8 cellular contexts compared by ENCODE assay signal in genomic region chr11:94925422-94926270, GRCh38. TPM values are rescaled to one million over a fixed set of nuclear protein-coding genes. Genes with fewer than 3 reads are reported as not detected.
A peak's percentile ranks its signal among the peaks of the same experiment; 100 is the strongest.
DNase-seq lines count a peak whose midpoint lies in the region; ATAC-seq and TF ChIP-seq lines count a peak whose summit lies in the region.

No MANE protein-coding gene starts in this region.

- H3K9me3 Mint-ChIP-seq in HFFc6 (no peaks in the 10 kb centered on the region), neural crest cell (no peaks in the 10 kb centered on the region)

- H3K36me3 Mint-ChIP-seq in HFFc6 (ENCODE audit: low read depth), result 0 out of 2 replicates have a peak, but pooled peaks cover 5% of the 10 kb centered on the region
- H3K36me3 Mint-ChIP-seq in neural crest cell (ENCODE audit: low read depth), result no peaks in the 10 kb centered on the region

- TF ChIP-seq CTCF in HFFc6 (IDR thresholded peaks at IDR 0.05), result no peak
- no peak for TF ChIP-seq CTCF in neural crest cell (conservative IDR thresholded peaks at IDR 0.05)

- H3K27ac Mint-ChIP-seq in HFFc6 (peak overlapping the region; percentile 93), neural crest cell (ENCODE audit: unreplicated experiment) (peak overlapping the region; percentile 94)

- H3K4me3 Mint-ChIP-seq in HFFc6 (no peak overlapping the region; the same call in 1 of the 2 replicates), neural crest cell (peak overlapping the region; percentile 18)

- H3K27me3 Mint-ChIP-seq in HFFc6 (ENCODE audit: insufficient read depth), result peaks cover 1% of the 10 kb centered on the region; the same call in 1 of the 2 replicates
- H3K27me3 Mint-ChIP-seq in neural crest cell (ENCODE audit: low read depth), result no peaks in the 10 kb centered on the region

- ATAC-seq in GM18511 (IDR thresholded peaks at IDR 0.05; ENCODE audit: unreplicated experiment) (peak; percentile 65), GM21360 (IDR thresholded peaks at IDR 0.05; ENCODE audit: unreplicated experiment) (no peak)

- H3K4me1 Mint-ChIP-seq in HFFc6 (ENCODE audit: low read depth), result peaks cover 65% of the 10 kb centered on the region
- H3K4me1 Mint-ChIP-seq in neural crest cell, result peaks cover 80% of the 10 kb centered on the region

- DNase-seq in HFFc6 (no peak), amniotic epithelial cell (ENCODE audit: low read depth) (peak; percentile 26), neural crest cell (ENCODE audit: low read depth, low spot score) (no peak), NCI-H510A (lab: John Stamatoyannopoulos, UW) (no peak), RPMI8226 (no peak), T1000 (lab: John Stamatoyannopoulos, UW) (no peak)

RNA-seq across cellular contexts. Expression of gene CWC15, which starts 47.7 kb away (rescaled TPM):
- 10 to 100 TPM; 54.4 to 84.5 (median 64.5) TPM for total RNA-seq in HFFc6 (2021; fragmentation: NEBNext Ultra II Directional; extraction: Animal tissue kit (Norgen Biotek cat#: 25700))
- total RNA-seq in neural crest cell, result 80.2 and 88.0 TPM in 2 replicates

RNA-seq across cellular contexts. Expression of gene KDM4D, which starts 47.9 kb away (rescaled TPM):
- total RNA-seq in HFFc6 (2021; fragmentation: NEBNext Ultra II Directional; extraction: Animal tissue kit (Norgen Biotek cat#: 25700)), result 1 to 10 TPM in 1 of 6 experiments, under 1 TPM in 5; 0.33 to 1.1 (median 0.64) TPM
- 3.1 and 3.2 TPM in 2 replicates for total RNA-seq in neural crest cell
